ENCODE assay signal across 11 cellular contexts in genomic region chr4:80462537-80463207, GRCh38.
A peak's percentile ranks its signal among the peaks of the same experiment; 100 is the strongest.
DNase-seq lines count a peak whose midpoint lies in the region; ATAC-seq and TF ChIP-seq lines count a peak whose summit lies in the region.
"Had no signal": no experiment of that assay in that cellular context is flagged by ENCODE, and none has a peak within 500 bp of the region (broad histone marks: within the 10 kb centered on the region; RNA-seq: fewer than 3 reads in every experiment).

No MANE protein-coding gene starts in this region.

- H3K36me3 Mint-ChIP-seq in activated CD8-positive, alpha-beta T cell treated with anti-CD3 and anti-CD28 coated beads for 36 hours (ENCODE audit: low read depth) = no peaks in the 10 kb centered on the region
- H3K36me3 Mint-ChIP-seq in WTC11 = no peaks in the 10 kb centered on the region

- H3K27me3 Mint-ChIP-seq in activated CD8-positive, alpha-beta T cell treated with anti-CD3 and anti-CD28 coated beads for 36 hours = no peaks in the 10 kb centered on the region
- no peaks in the 10 kb centered on the region for H3K27me3 Mint-ChIP-seq in WTC11 (ENCODE audit: low read depth)

- peaks cover 3% of the 10 kb centered on the region for H3K9me3 Mint-ChIP-seq in activated CD8-positive, alpha-beta T cell treated with anti-CD3 and anti-CD28 coated beads for 36 hours
- peaks cover 16% of the 10 kb centered on the region for H3K9me3 Mint-ChIP-seq in WTC11

- peaks cover 15% of the 10 kb centered on the region for H3K4me1 Mint-ChIP-seq in activated CD8-positive, alpha-beta T cell treated with anti-CD3 and anti-CD28 coated beads for 36 hours (ENCODE audit: low read depth)
- peaks cover 46% of the 10 kb centered on the region for H3K4me1 Mint-ChIP-seq in WTC11

- H3K4me2 ChIP-seq in SK-N-SH (peak overlapping the region; percentile 73), skeletal muscle satellite cell (ENCODE audit: low read length) (peak overlapping the region; percentile 62)

- no peaks in the 10 kb centered on the region for H3K27me3 ChIP-seq in SK-N-SH (ENCODE audit: insufficient read depth)
- H3K27me3 ChIP-seq in skeletal muscle satellite cell (ENCODE audit: control insufficient read depth, insufficient read depth, low read length) = no peaks in the 10 kb centered on the region
- no peaks in the 10 kb centered on the region for H3K27me3 ChIP-seq in tibial nerve

- H3K4me3 ChIP-seq in SK-N-SH (ENCODE audit: low read depth in 2 of 2, low read length in 1 of 2) = peak overlapping the region; percentile 25 to 51; a peak in 3 of 4 replicates
- peak overlapping the region; percentile 44 for H3K4me3 ChIP-seq in skeletal muscle satellite cell (ENCODE audit: low read length)
- H3K4me3 ChIP-seq in tibial nerve = peak overlapping the region in 2 of 4 donors; percentile 1 to 4

- TF ChIP-seq RAD21 in SK-N-SH (IDR thresholded peaks at IDR 0.05; ENCODE audit: low read length) = no peak

- peak overlapping the region in 1 of 2 experiments; percentile 46; a peak in 2 of 4 replicates for H3K27ac ChIP-seq in SK-N-SH (ENCODE audit: low read depth in 2 of 2, low read length in 1 of 2)
- no peak overlapping the region for H3K27ac ChIP-seq in tibial nerve

- H3K36me3 ChIP-seq in SK-N-SH (replicated peaks in 1 of 2; ENCODE audit: control insufficient read depth in 1 of 2, insufficient read depth in 2 of 2, low read length in 1 of 2) = no peaks in the 10 kb centered on the region
- no peaks in the 10 kb centered on the region for H3K36me3 ChIP-seq in skeletal muscle satellite cell (ENCODE audit: insufficient read depth, low read length)
- no peaks in the 10 kb centered on the region for H3K36me3 ChIP-seq in tibial nerve

- DNase-seq in SK-N-SH (no peak), tibial nerve (ENCODE audit: low spot score in 2 of 2) (no peak), WTC11 (ENCODE audit: low spot score) (no peak), NCI-H2081 (lab: John Stamatoyannopoulos, UW) (no peak)
- no peak for DNase-seq in activated CD8-positive, alpha-beta T cell treated with anti-CD3 and anti-CD28 coated beads for 36 hours
- DNase-seq: islet precursor cell, NCI-H524 had no signal

- H4K20me1 ChIP-seq in SK-N-SH (ENCODE audit: insufficient read depth) = no peaks in the 10 kb centered on the region

- peak overlapping the region; percentile 7 for H3K4me3 Mint-ChIP-seq in activated CD8-positive, alpha-beta T cell treated with anti-CD3 and anti-CD28 coated beads for 36 hours
- no peak overlapping the region for H3K4me3 Mint-ChIP-seq in WTC11

- no peak; the same call in 2 of the 3 replicates for ATAC-seq in SK-N-SH treated with all-trans-retinoic acid at 6 μM for 48 hours
- peak; percentile 53 for ATAC-seq in HG03045 (IDR thresholded peaks at IDR 0.05; ENCODE audit: unreplicated experiment)
- ATAC-seq in activated CD8-positive, alpha-beta T cell treated with anti-CD3 and anti-CD28 coated beads for 36 hours = no peak
- ATAC-seq in WTC11 = no peak
- ATAC-seq: HCT116 had no signal

- H3K27ac Mint-ChIP-seq in activated CD8-positive, alpha-beta T cell treated with anti-CD3 and anti-CD28 coated beads for 36 hours = peak overlapping the region; percentile 27
- H3K27ac Mint-ChIP-seq in WTC11 = no peak overlapping the region

- H3K9me3 ChIP-seq in SK-N-SH (no peaks in the 10 kb centered on the region), skeletal muscle satellite cell (replicated peaks; ENCODE audit: low read length) (no peaks in the 10 kb centered on the region), tibial nerve (no peaks in the 10 kb centered on the region)

- WGBS in SK-N-SH (ENCODE audit: low lambda C conversion rate) = 16% methylated on average over 2 of the region's 2 CpGs
- 45 to 46% methylated on average over 2 of the region's 2 CpGs for WGBS in tibial nerve, 2 donors

- CTCF ChIA-PET in SK-N-SH (lab: Yijun Ruan, JAX) (no interaction called here), WTC11 (lab: Charles Lee) (no interaction called here)
- CTCF ChIA-PET in activated CD8-positive, alpha-beta T cell treated with anti-CD3 and anti-CD28 coated beads for 36 hours (lab: Charles Lee) = no interaction called here

- no peak for TF ChIP-seq POLR2A in tibial nerve (IDR thresholded peaks at IDR 0.05)

- no peaks in the 10 kb centered on the region for H3K79me2 ChIP-seq in SK-N-SH (ENCODE audit: insufficient read depth)

- TF ChIP-seq EP300 in SK-N-SH (IDR thresholded peaks at IDR 0.05; ENCODE audit: borderline replicate concordance in 1 of 2, low read depth in 1 of 2, low read length in 1 of 2) (no peak), tibial nerve (IDR thresholded peaks at IDR 0.05) (no peak)

- H3K4me1 ChIP-seq in SK-N-SH (ENCODE audit: control insufficient read depth in 1 of 2, insufficient read depth in 2 of 2, low read depth in 1 of 2, low read length in 1 of 2) (no peaks in the 10 kb centered on the region), skeletal muscle satellite cell (ENCODE audit: control insufficient read depth, insufficient read depth, low read length) (no peaks in the 10 kb centered on the region), tibial nerve (no peaks in the 10 kb centered on the region)

- POLR2A ChIA-PET in SK-N-SH (lab: Yijun Ruan, JAX) (no interaction called here), WTC11 (lab: Charles Lee) (no interaction called here)
- POLR2A ChIA-PET in activated CD8-positive, alpha-beta T cell treated with anti-CD3 and anti-CD28 coated beads for 36 hours (lab: Charles Lee) = no interaction called here

- no peaks in the 10 kb centered on the region for H3K9me2 ChIP-seq in SK-N-SH

- no peaks in the 10 kb centered on the region for H3F3A ChIP-seq in SK-N-SH (replicated peaks; ENCODE audit: insufficient read depth)

- peak overlapping the region; percentile 28; the same call in 1 of the 2 replicates for H3K9ac ChIP-seq in SK-N-SH
- H3K9ac ChIP-seq in skeletal muscle satellite cell (ENCODE audit: low read depth, low read length) = peak overlapping the region; percentile 22

- intact Hi-C loops in activated CD8-positive, alpha-beta T cell treated with anti-CD3 and anti-CD28 coated beads for 36 hours (cut with micrococcal nuclease) = no loop called here

- TF ChIP-seq CTCF in SK-N-SH (IDR thresholded peaks at IDR 0.05) = no peak
- no peak for TF ChIP-seq CTCF in activated CD8-positive, alpha-beta T cell treated with anti-CD3 and anti-CD28 coated beads for 36 hours (IDR thresholded peaks at IDR 0.05)
- no peak for TF ChIP-seq CTCF in tibial nerve (IDR thresholded peaks at IDR 0.05)
- TF ChIP-seq CTCF in WTC11 (IDR thresholded peaks at IDR 0.05) = no peak

- H2AFZ ChIP-seq in SK-N-SH (ENCODE audit: low read depth) = peak overlapping the region; percentile 84

TF ChIP-seq in SK-N-SH, 30 proteins besides CTCF, POLR2A, EP300 and RAD21 (continues in another document):
- no peak for TF ChIP-seq NRF1 (IDR thresholded peaks at IDR 0.05; ENCODE audit: low read depth, low read length)
- TF ChIP-seq PBX3 (IDR thresholded peaks at IDR 0.05) = no peak
- TF ChIP-seq ELF1 (IDR thresholded peaks at IDR 0.05) = no peak

TF ChIP-seq in SK-N-SH treated with all-trans-retinoic acid at 6 μM for 48 hours, 23 proteins besides CTCF, POLR2A, EP300 and RAD21 (continues in another document):
- TF ChIP-seq TSHZ2 (CRISPR knock-in tag; IDR thresholded peaks at IDR 0.05) = no peak
- TF ChIP-seq CSDC2 (CRISPR knock-in tag; IDR thresholded peaks at IDR 0.05) = no peak
- TF ChIP-seq ZNF70 (CRISPR knock-in tag; IDR thresholded peaks at IDR 0.05) = no peak

TF ChIP-seq in WTC11, 78 proteins besides CTCF, POLR2A, EP300 and RAD21 (continues in another document):
- TF ChIP-seq NFATC4 (CRISPR knock-in tag; IDR thresholded peaks at IDR 0.05) (no peak), ATF1 (CRISPR knock-in tag; IDR thresholded peaks at IDR 0.05) (no peak), USF1 (CRISPR knock-in tag; IDR thresholded peaks at IDR 0.05) (no peak), SMAD3 (CRISPR knock-in tag; IDR thresholded peaks at IDR 0.05; ENCODE audit: borderline replicate concordance) (no peak), ESRRA (CRISPR knock-in tag; IDR thresholded peaks at IDR 0.05; ENCODE audit: borderline replicate concordance) (no peak), ZNF281 (CRISPR knock-in tag; IDR thresholded peaks at IDR 0.05) (no peak)

Comparison
In these comparisons a context has a peak if more than half of its experiments do, and no peak if none do; other contexts are left out.
1. Of the 6 proteins assayed by ChIP-seq in both WTC11 and SK-N-SH: peak only in WTC11: none; only in SK-N-SH: USF1; in both: none; in neither: 5.